ENCODE assay signal across 8 cellular contexts in the genomic region with DNA sequence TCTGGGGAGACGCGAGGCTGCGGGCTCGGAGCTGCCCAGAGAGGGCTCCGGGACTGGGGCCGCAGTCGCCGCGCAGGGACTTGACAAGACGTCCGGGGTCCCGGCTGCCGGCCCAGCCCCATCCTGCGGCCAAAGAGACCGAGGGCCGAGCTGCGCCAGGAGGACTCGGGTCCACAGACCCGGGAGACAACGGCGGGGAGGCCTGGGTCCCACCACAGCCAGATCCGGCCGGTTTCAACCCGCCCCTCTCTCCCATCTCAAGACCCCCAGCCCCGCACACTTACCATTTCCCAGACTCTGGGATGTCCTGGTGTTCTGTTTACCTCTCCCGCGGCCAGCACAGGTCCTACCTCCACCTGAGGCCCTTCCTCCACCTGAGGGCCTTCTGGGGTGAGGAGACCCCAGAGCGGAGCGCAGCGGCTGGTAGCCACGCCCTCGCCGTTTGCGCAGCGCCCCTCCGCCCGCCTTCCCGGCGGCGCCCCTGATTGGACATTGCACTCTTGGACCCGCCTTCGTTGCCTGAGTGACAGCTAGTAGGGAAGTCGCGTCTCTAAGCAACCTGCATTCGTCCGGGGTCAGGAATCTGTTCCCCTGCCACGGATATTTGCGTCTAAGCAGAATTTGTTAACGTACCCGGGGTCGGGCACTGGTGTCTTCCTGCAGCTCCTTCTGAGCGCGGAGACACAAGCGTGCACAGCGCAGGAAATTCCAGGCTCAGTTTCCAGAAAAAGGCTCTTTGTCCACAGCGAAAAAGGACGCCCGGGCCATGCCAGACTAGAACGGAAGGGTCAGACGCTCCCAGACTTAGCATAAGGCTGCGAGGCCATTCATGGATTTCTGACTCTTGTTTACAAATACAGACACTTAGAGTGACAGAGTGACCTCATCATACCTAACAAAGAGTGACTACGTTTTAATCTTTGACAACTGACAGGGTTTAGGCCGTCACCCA. TPM values are rescaled to one million over a fixed set of nuclear protein-coding genes. Genes with fewer than 3 reads are reported as not detected.
DNase-seq lines count a peak whose midpoint lies in the region; ATAC-seq and TF ChIP-seq lines count a peak whose summit lies in the region.

A gene (minus strand): TSS at position 446 of the 952 bp plus-strand sequence. CDS start 159 bp downstream, at position 287.

- 1 to 2% (median 1%) methylated on average over 28 to 63 of the region's 63 CpGs for WGBS in stomach, 5 donors

- H3K9ac ChIP-seq in Karpas-422 (ENCODE audit: low read length), result peak within 1 kb of the TSS; percentile 82
- H3K9ac ChIP-seq in neural progenitor cell, result peak within 1 kb of the TSS; percentile 84

- H3K4me3 Mint-ChIP-seq in neural progenitor cell, result peak within 1 kb of the TSS; percentile 88

- peaks cover 21% of the 10 kb centered on the region for H3K36me3 Mint-ChIP-seq in neural progenitor cell

- H3K27me3 ChIP-seq in Karpas-422 (ENCODE audit: low read length) (no peaks in the 10 kb centered on the region), neural progenitor cell (no peaks in the 10 kb centered on the region), stomach (no peaks in the 10 kb centered on the region)

- no peak within 1 kb of the TSS for H3K27ac ChIP-seq in Karpas-422 (ENCODE audit: low read length)
- peak within 1 kb of the TSS; percentile 68 for H3K27ac ChIP-seq in neural progenitor cell
- H3K27ac ChIP-seq in stomach, result peak within 1 kb of the TSS; percentile 65 to 86 (median 80)

- H3K9me2 ChIP-seq in Karpas-422 (replicated peaks; ENCODE audit: insufficient read depth, low read length), result no peaks in the 10 kb centered on the region

- intact Hi-C loops in stomach (cut with DNase I; ENCODE audit: low total_unique reads), result no loop called here

- peak within 1 kb of the TSS; percentile 97 for H3K27ac Mint-ChIP-seq in neural progenitor cell

- DNase-seq in DMS79 (lab: John Stamatoyannopoulos, UW) (peak; percentile 92), Karpas-422 (peak; percentile 97), SHP77 (lab: John Stamatoyannopoulos, UW) (peak; percentile 85 to 89), foreskin melanocyte (peak; percentile 79), neural progenitor cell (ENCODE audit: low spot score) (peak; percentile 97), stomach (peak; percentile 92)
- peak; percentile 55 to 85 (median 72) for DNase-seq in activated naive CD4-positive, alpha-beta T cell (lab: John Stamatoyannopoulos, UW)

- no peaks in the 10 kb centered on the region for H3K36me3 ChIP-seq in Karpas-422 (ENCODE audit: insufficient read depth, low read length)
- H3K36me3 ChIP-seq in neural progenitor cell, result no peaks in the 10 kb centered on the region
- H3K36me3 ChIP-seq in stomach, result no peaks in the 10 kb centered on the region

- peak within 1 kb of the TSS; percentile 72 for H3K4me3 ChIP-seq in Karpas-422 (ENCODE audit: low read length)
- peak within 1 kb of the TSS; percentile 78 for H3K4me3 ChIP-seq in neural progenitor cell
- H3K4me3 ChIP-seq in stomach, result peak within 1 kb of the TSS; percentile 92 to 96 (median 94)

- peak in 1 of 4 donors; percentile 48 for TF ChIP-seq POLR2A in stomach (IDR thresholded peaks at IDR 0.05)

- TF ChIP-seq EP300 in stomach (IDR thresholded peaks at IDR 0.05), result no peak

- H3K9me3 Mint-ChIP-seq in neural progenitor cell, result peaks cover 35% of the 10 kb centered on the region

- H3K4me2 ChIP-seq in Karpas-422 (ENCODE audit: low read depth, low read length, poor library complexity, severe bottlenecking) (peak within 1 kb of the TSS; percentile 96), neural progenitor cell (peak within 1 kb of the TSS; percentile 92)

- peaks cover 32% of the 10 kb centered on the region for H3K4me1 ChIP-seq in Karpas-422 (ENCODE audit: low read length)
- peaks cover 7% of the 10 kb centered on the region for H3K4me1 ChIP-seq in neural progenitor cell
- peaks cover 0 to 37% (median 31%) of the 10 kb centered on the region in 4 donors for H3K4me1 ChIP-seq in stomach

- ATAC-seq in GM21619 (IDR thresholded peaks at IDR 0.05; ENCODE audit: unreplicated experiment), result peak; percentile 92

- peaks cover 4% of the 10 kb centered on the region for H3K27me3 Mint-ChIP-seq in neural progenitor cell (ENCODE audit: insufficient read depth, low read depth)

- H2AFZ ChIP-seq in Karpas-422 (ENCODE audit: low read length) (peak within 1 kb of the TSS; percentile 94), neural progenitor cell (replicated peaks) (peak within 1 kb of the TSS; percentile 86)

- H4K20me1 ChIP-seq in Karpas-422 (ENCODE audit: insufficient read depth, low read depth, low read length), result no peaks in the 10 kb centered on the region
- no peaks in the 10 kb centered on the region for H4K20me1 ChIP-seq in neural progenitor cell (ENCODE audit: low read depth)

- no peak for TF ChIP-seq CTCF in neural progenitor cell (IDR thresholded peaks at IDR 0.05)
- TF ChIP-seq CTCF in stomach (IDR thresholded peaks at IDR 0.05), result no peak

- peaks cover 9% of the 10 kb centered on the region for H3F3A ChIP-seq in neural progenitor cell (ENCODE audit: low read depth)

- peaks cover 22% of the 10 kb centered on the region for H3K4me1 Mint-ChIP-seq in neural progenitor cell

- H3K9me3 ChIP-seq in Karpas-422 (ENCODE audit: low read length) (no peaks in the 10 kb centered on the region), neural progenitor cell (ENCODE audit: low read depth) (no peaks in the 10 kb centered on the region), stomach (no peaks in the 10 kb centered on the region)

- peaks cover 45% of the 10 kb centered on the region for H3K79me2 ChIP-seq in Karpas-422 (ENCODE audit: low read length)
- peaks cover 37% of the 10 kb centered on the region for H3K79me2 ChIP-seq in neural progenitor cell (ENCODE audit: low read depth)

RNA-seq across cellular contexts. Expression of the gene that starts here (rescaled TPM):
- 5.7 and 10.1 TPM in 2 replicates for total RNA-seq in Karpas-422 (2014; rRNA removed; shearing (Covaris generic); ENCODE audit: low replicate concordance)
- total RNA-seq in neural progenitor cell (ENCODE audit: low replicate concordance) (10.9 and 14.6 TPM in 2 replicates), stomach (1 to 10 TPM in 2 of 5 donors, under 1 TPM in 1, not detected in 2; 0.58 to 8.3 (median 4.9) TPM)
- under 1 TPM in 2 of 3 donors, not detected in 1; 0.44 to 0.63 TPM for polyA plus RNA-seq in stomach
